In the genomic region with DNA sequence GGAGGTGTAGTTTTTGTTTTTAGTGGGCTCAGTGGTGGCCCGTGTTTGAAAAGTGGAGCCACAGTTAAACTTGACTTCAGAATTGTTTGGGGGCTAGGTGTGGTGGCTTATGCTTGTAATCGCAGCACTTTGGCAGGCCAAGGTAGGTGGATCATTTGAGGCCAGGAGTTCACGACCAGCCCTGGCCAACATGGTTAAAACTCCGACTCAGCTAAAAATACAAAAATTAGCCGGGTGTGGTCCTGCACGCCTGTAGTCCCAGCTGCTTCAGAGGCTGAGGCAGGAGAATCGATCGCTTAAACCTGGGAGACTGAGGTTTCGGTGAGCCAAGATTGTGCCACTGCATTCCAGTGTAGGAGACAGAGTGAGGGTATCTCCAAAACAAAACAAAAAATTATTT, we compare ENCODE assay signal across 13 cellular contexts. TPM values are rescaled to one million over a fixed set of nuclear protein-coding genes. Genes with fewer than 3 reads are reported as not detected.
A peak's percentile ranks its signal among the peaks of the same experiment; 100 is the strongest.
DNase-seq lines count a peak whose midpoint lies in the region; TF ChIP-seq lines count a peak whose summit lies in the region.
"Had no signal": no experiment of that assay in that cellular context is flagged by ENCODE, and none has a peak within 500 bp of the region (broad histone marks: within the 10 kb centered on the region; RNA-seq: fewer than 3 reads in every experiment).

No MANE protein-coding gene starts in this region.

- peak overlapping the region; percentile 81 for H3K4me3 Mint-ChIP-seq in endodermal cell
- H3K4me3 Mint-ChIP-seq in progenitor cell of endocrine pancreas (ENCODE audit: low read depth): peak overlapping the region; percentile 95

- H3F3A ChIP-seq in GM23248 (ENCODE audit: insufficient read depth) (peaks cover 56% of the 10 kb centered on the region), OCI-LY1 (ENCODE audit: insufficient read depth, low read length) (no peaks in the 10 kb centered on the region)

- no peak for TF ChIP-seq POLR2A in sigmoid colon (IDR thresholded peaks at IDR 0.05)

- no peak overlapping the region for H3K27ac ChIP-seq in GM23248
- H3K27ac ChIP-seq in OCI-LY1 (ENCODE audit: low read depth, low read length, poor library complexity, severe bottlenecking): peak overlapping the region; percentile 6
- H3K27ac ChIP-seq in endodermal cell (ENCODE audit: low read depth, low read length): no peak overlapping the region
- no peak overlapping the region for H3K27ac ChIP-seq in sigmoid colon
- H3K27ac ChIP-seq: brain microvascular endothelial cell, thyroid gland had no signal

- peak overlapping the region; percentile 66 for H3K4me2 ChIP-seq in GM23248 (ENCODE audit: unreplicated experiment)
- H3K4me2 ChIP-seq in OCI-LY1 (ENCODE audit: low read length): peak overlapping the region; percentile 78

- H3K27me3 ChIP-seq in GM23248 (replicated peaks; ENCODE audit: insufficient read depth): no peaks in the 10 kb centered on the region
- no peaks in the 10 kb centered on the region for H3K27me3 ChIP-seq in OCI-LY1 (ENCODE audit: insufficient read depth, low read length)
- no peaks in the 10 kb centered on the region for H3K27me3 ChIP-seq in endodermal cell (ENCODE audit: control insufficient read depth, insufficient read depth, low read length, poor library complexity, severe bottlenecking)
- no peaks in the 10 kb centered on the region for H3K27me3 ChIP-seq in sigmoid colon
- H3K27me3 ChIP-seq: brain microvascular endothelial cell, gastroesophageal sphincter, thyroid gland had no signal

- TF ChIP-seq CTCF in OCI-LY1 (IDR thresholded peaks at IDR 0.05; ENCODE audit: low read length): no peak
- TF ChIP-seq CTCF in endodermal cell (conservative IDR thresholded peaks at IDR 0.05): no peak
- TF ChIP-seq CTCF in progenitor cell of endocrine pancreas (IDR thresholded peaks at IDR 0.05; ENCODE audit: unreplicated experiment): no peak
- TF ChIP-seq CTCF in sigmoid colon (IDR thresholded peaks at IDR 0.05): no peak

- H3K9me3 ChIP-seq in GM23248 (ENCODE audit: low read depth): no peaks in the 10 kb centered on the region
- no peaks in the 10 kb centered on the region for H3K9me3 ChIP-seq in OCI-LY1 (ENCODE audit: low read length)
- no peaks in the 10 kb centered on the region for H3K9me3 ChIP-seq in endodermal cell (ENCODE audit: control insufficient read depth, low read length)
- no peaks in the 10 kb centered on the region for H3K9me3 ChIP-seq in sigmoid colon
- H3K9me3 ChIP-seq: gastroesophageal sphincter, thyroid gland had no signal

- peak overlapping the region; percentile 95 for H3K9ac ChIP-seq in GM23248
- peak overlapping the region; percentile 92 for H3K9ac ChIP-seq in OCI-LY1 (ENCODE audit: low read length)
- peak overlapping the region; percentile 91 for H3K9ac ChIP-seq in endodermal cell (ENCODE audit: extremely low read depth, low read length, poor library complexity, severe bottlenecking)

- H3K36me3 ChIP-seq in GM23248 (ENCODE audit: low read depth): peaks cover 44% of the 10 kb centered on the region
- H3K36me3 ChIP-seq in OCI-LY1 (ENCODE audit: insufficient read depth, low read length): peaks cover 63% of the 10 kb centered on the region
- H3K36me3 ChIP-seq in endodermal cell (ENCODE audit: control insufficient read depth, insufficient read depth, low read length): peaks cover 55% of the 10 kb centered on the region
- peaks cover 4 to 56% (median 37%) of the 10 kb centered on the region in 4 donors for H3K36me3 ChIP-seq in sigmoid colon

- no peaks in the 10 kb centered on the region for H3K27me3 Mint-ChIP-seq in endodermal cell (ENCODE audit: insufficient read depth)
- no peaks in the 10 kb centered on the region for H3K27me3 Mint-ChIP-seq in progenitor cell of endocrine pancreas

- H3K4me1 Mint-ChIP-seq in endodermal cell (peaks cover 17% of the 10 kb centered on the region), progenitor cell of endocrine pancreas (ENCODE audit: low read depth) (peaks cover 14% of the 10 kb centered on the region)

- peak overlapping the region; percentile 87 for H3K4me3 ChIP-seq in GM23248
- peak overlapping the region; percentile 86 for H3K4me3 ChIP-seq in OCI-LY1 (ENCODE audit: low read depth, low read length, poor library complexity, severe bottlenecking)
- H3K4me3 ChIP-seq in endodermal cell (ENCODE audit: low read length): peak overlapping the region; percentile 88
- no peak overlapping the region for H3K4me3 ChIP-seq in sigmoid colon
- H3K4me3 ChIP-seq: thyroid gland had no signal

- in situ Hi-C loops in GM23248 (cut with MboI): loop anchor here (25.0 kb wide), 1 partner anchor 1291 kb away; a partner anchor contains a TSS

- no peak for DNase-seq in GM23248
- DNase-seq in endodermal cell: no peak
- no peak for DNase-seq in progenitor cell of endocrine pancreas (ENCODE audit: low spot score, unreplicated experiment)
- DNase-seq in NCI-H524 (lab: John Stamatoyannopoulos, UW): no peak
- no peak for DNase-seq in sigmoid colon
- DNase-seq in RPMI8226: no peak
- DNase-seq: activated CD4-positive, CD25-positive, alpha-beta regulatory T cell; brain microvascular endothelial cell; MV-4-11; stimulated activated CD4-positive, alpha-beta T cell treated with anti-CD3 and anti-CD28 coated beads, Interleukin-2, amount 100 ng/mL, for 24 hours; thyroid gland had no signal

- H3K9me3 Mint-ChIP-seq in endodermal cell (no peaks in the 10 kb centered on the region), progenitor cell of endocrine pancreas (ENCODE audit: low read depth) (no peaks in the 10 kb centered on the region)

- H3K4me1 ChIP-seq in GM23248 (ENCODE audit: insufficient read depth) (peaks cover 8% of the 10 kb centered on the region), OCI-LY1 (ENCODE audit: insufficient read depth, low read length, severe bottlenecking) (peaks cover 47% of the 10 kb centered on the region), endodermal cell (ENCODE audit: control insufficient read depth, insufficient read depth, low read length) (peaks cover 9% of the 10 kb centered on the region), sigmoid colon (peaks cover 0 to 47% (median 35%) of the 10 kb centered on the region in 4 donors)

- no peaks in the 10 kb centered on the region for H4K20me1 ChIP-seq in GM23248 (ENCODE audit: insufficient read depth)
- H4K20me1 ChIP-seq in OCI-LY1 (ENCODE audit: insufficient read depth, low read length): no peaks in the 10 kb centered on the region

- H3K27ac Mint-ChIP-seq in endodermal cell (peak overlapping the region; percentile 85), progenitor cell of endocrine pancreas (peak overlapping the region; percentile 90)

- H3K9me2 ChIP-seq in GM23248 (ENCODE audit: insufficient read depth) (no peaks in the 10 kb centered on the region), OCI-LY1 (ENCODE audit: low read depth, low read length) (no peaks in the 10 kb centered on the region)

- 87 to 90% methylated on average over 9 of the region's 9 CpGs for WGBS in GM23248 (ENCODE audit: low coverage in 1 of 2, low lambda C conversion rate in 2 of 2, missing lambda C conversion rate in 2 of 2), 2 experiments
- 83 to 86% methylated on average over 9 of the region's 9 CpGs for WGBS in endodermal cell (ENCODE audit: insufficient coverage in 1 of 2, insufficient read length in 1 of 2), 2 experiments
- 80 to 88% methylated on average over 9 of the region's 9 CpGs for WGBS in sigmoid colon, 2 donors

- intact Hi-C loops in sigmoid colon (cut with DNase I): loop anchor here (5.0 to 10.0 kb wide), 3 partner anchors 86 to 689 kb away; a partner anchor contains a TSS

- TF ChIP-seq EP300 in sigmoid colon (IDR thresholded peaks at IDR 0.05): no peak

- H3K36me3 Mint-ChIP-seq in endodermal cell (ENCODE audit: low read depth) (peaks cover 55% of the 10 kb centered on the region), progenitor cell of endocrine pancreas (ENCODE audit: insufficient read depth) (peaks cover 20% of the 10 kb centered on the region)

- H2AFZ ChIP-seq in GM23248 (no peak overlapping the region), OCI-LY1 (ENCODE audit: low read length) (no peak overlapping the region)

- H3K79me2 ChIP-seq in GM23248 (ENCODE audit: insufficient read depth) (peaks cover 86% of the 10 kb centered on the region), OCI-LY1 (ENCODE audit: insufficient read depth, low read length) (peaks cover 46% of the 10 kb centered on the region)

RNA-seq across cellular contexts. Expression of a gene that starts 1.8 kb away (rescaled TPM):
- 113 and 147 TPM in 2 replicates for total RNA-seq in GM23248 (2014; rRNA removed; shearing (Covaris generic))
- polyA plus RNA-seq in GM23248 (2016; fragmentation: Nextera tagmentation; extraction: Ambion mirVana): 137 and 148 TPM in 2 replicates
- 100 to 1,000 TPM; 225 to 230 TPM for total RNA-seq in endodermal cell
- polyA plus RNA-seq in endodermal cell (2013, experiment 1 of 2): 251 TPM
- polyA plus RNA-seq in endodermal cell (2013, experiment 2 of 2): 217 TPM
- 150 and 159 TPM in 2 replicates for total RNA-seq in progenitor cell of endocrine pancreas
- 10 to 100 TPM; 67.0 to 93.1 (median 88.5) TPM for total RNA-seq in sigmoid colon
- 100 to 1,000 TPM in 1 of 3 donors, 10 to 100 TPM in 2; 52.9 to 114 (median 72.4) TPM for polyA plus RNA-seq in sigmoid colon

RNA-seq across cellular contexts. Expression of a gene that starts 2.1 kb away (rescaled TPM):
- total RNA-seq in GM23248 (2014; rRNA removed; shearing (Covaris generic)): 62.5 and 68.6 TPM in 2 replicates
- polyA plus RNA-seq in GM23248 (2016; fragmentation: Nextera tagmentation; extraction: Ambion mirVana): 34.5 and 39.1 TPM in 2 replicates
- total RNA-seq in endodermal cell: 10 to 100 TPM; 29.9 to 34.6 TPM
- polyA plus RNA-seq in endodermal cell (2013, experiment 1 of 2): 40.4 TPM
- 30.2 TPM for polyA plus RNA-seq in endodermal cell (2013, experiment 2 of 2)
- 36.6 and 39.8 TPM in 2 replicates for total RNA-seq in progenitor cell of endocrine pancreas
- 10 to 100 TPM in 2 of 4 donors, 1 to 10 TPM in 2; 7.2 to 18.8 (median 9.9) TPM for total RNA-seq in sigmoid colon
- polyA plus RNA-seq in sigmoid colon: 10 to 100 TPM in 1 of 3 donors, 1 to 10 TPM in 2; 7.2 to 15.1 (median 7.2) TPM

RNA-seq across cellular contexts. Expression of a gene that starts 10.7 kb away (rescaled TPM):
- 186 and 206 TPM in 2 replicates for total RNA-seq in GM23248 (2014; rRNA removed; shearing (Covaris generic))
- polyA plus RNA-seq in GM23248 (2016; fragmentation: Nextera tagmentation; extraction: Ambion mirVana) (188 and 200 TPM in 2 replicates), sigmoid colon (10 to 100 TPM; 24.6 to 93.4 (median 38.8) TPM)
- total RNA-seq in endodermal cell (100 to 1,000 TPM; 122 to 133 TPM), progenitor cell of endocrine pancreas (89.5 and 90.8 TPM in 2 replicates), sigmoid colon (100 to 1,000 TPM in 2 of 4 donors, 10 to 100 TPM in 2; 87.5 to 107 (median 96.3) TPM)
- polyA plus RNA-seq in endodermal cell (2013, experiment 1 of 2): 83.7 TPM
- 73.2 TPM for polyA plus RNA-seq in endodermal cell (2013, experiment 2 of 2)

RNA-seq across cellular contexts. Expression of a gene that starts 39.4 kb away (rescaled TPM):
- 0.32 and 1.3 TPM in 2 replicates for total RNA-seq in GM23248 (2014; rRNA removed; shearing (Covaris generic))
- polyA plus RNA-seq in GM23248 (2016; fragmentation: Nextera tagmentation; extraction: Ambion mirVana): 0.41 TPM in 1 of 2 replicates, not detected in the other
- under 1 TPM; 0.46 TPM for total RNA-seq in endodermal cell
- polyA plus RNA-seq in endodermal cell (2013, experiment 1 of 2): 0.36 TPM
- polyA plus RNA-seq in endodermal cell (2013, experiment 2 of 2): 1.5 TPM
- 0.27 and 1.2 TPM in 2 replicates for total RNA-seq in progenitor cell of endocrine pancreas
- 10 to 100 TPM in 1 of 4 donors, 1 to 10 TPM in 3; 3.2 to 18.7 (median 5.6) TPM for total RNA-seq in sigmoid colon
- polyA plus RNA-seq in sigmoid colon: 1 to 10 TPM in 1 of 3 donors, under 1 TPM in 1, not detected in 1; 0.60 to 3.8 TPM

RNA-seq across cellular contexts. Expression of a gene that starts 52.9 kb away (rescaled TPM):
- total RNA-seq in GM23248 (2014; rRNA removed; shearing (Covaris generic)): 307 and 392 TPM in 2 replicates
- polyA plus RNA-seq in GM23248 (2016; fragmentation: Nextera tagmentation; extraction: Ambion mirVana): 508 and 511 TPM in 2 replicates
- total RNA-seq in endodermal cell: 10 to 100 TPM; 44.7 to 88.8 TPM
- polyA plus RNA-seq in endodermal cell (2013, experiment 1 of 2): 247 TPM
- 233 TPM for polyA plus RNA-seq in endodermal cell (2013, experiment 2 of 2)
- 137 TPM in 2 replicates for total RNA-seq in progenitor cell of endocrine pancreas
- total RNA-seq in sigmoid colon: 100 to 1,000 TPM; 315 to 508 (median 451) TPM
- polyA plus RNA-seq in sigmoid colon: 100 to 1,000 TPM; 636 to 769 (median 665) TPM

Comparison
In these comparisons a context has a peak if more than half of its experiments do, and no peak if none do; other contexts are left out.
1. H3K4me3 ChIP-seq: peak in GM23248 (single experiment), OCI-LY1 (single experiment) and endodermal cell (single experiment); none in sigmoid colon (0 of 4).
2. Peak in every context shown above with its lines, with median percentiles within 50 percentile points of each other: H3K9ac ChIP-seq.